23 cellular contexts compared by ENCODE assay signal in genomic region chr14:42229294-42229693, GRCh38.
"Had no signal": no experiment of that assay in that cellular context is flagged by ENCODE, and none has a peak within 500 bp of the region (broad histone marks: within the 10 kb centered on the region; RNA-seq: fewer than 3 reads in every experiment).

No MANE protein-coding gene starts in this region.

- H3K4me1 ChIP-seq: left ventricle myocardium inferior, parathyroid adenoma, psoas muscle, right atrium auricular region, stomach, testis, thyroid gland, transverse colon, uterus had no signal

- FAIRE-seq: islet of Langerhans had no signal

- ATAC-seq: naive thymus-derived CD8-positive, alpha-beta T cell; psoas muscle; sciatic nerve; stimulated activated naive B cell treated with anti-CD40 and anti-IgM and Interleukin-4, amounts not matched to agents 10 μg/mL and 1 μg/mL and 100 μg/mL, for 72 hours; stimulated activated naive CD8-positive, alpha-beta T cell treated with anti-CD3 and anti-CD28 coated beads, Interleukin-15, Interleukin-2, amounts not matched to agents 100 U/mL and 50 U/mL, for 24 hours had no signal

- H3K4me3 ChIP-seq: left ventricle myocardium inferior, psoas muscle, right atrium auricular region, skin epidermis, stomach, testis, thyroid gland, transverse colon, uterus had no signal

- H3K9ac ChIP-seq: parathyroid adenoma had no signal

- H3K27ac ChIP-seq: left ventricle myocardium inferior, neutrophil, parathyroid adenoma, psoas muscle, right atrium auricular region, skin epidermis, stomach, testis, thyroid gland, transverse colon, uterus had no signal

- H2AFZ ChIP-seq: parathyroid adenoma had no signal

- H3K27me3 ChIP-seq: neutrophil, right atrium auricular region, stomach, testis, thyroid gland, transverse colon, uterus had no signal

- H3K9me3 ChIP-seq: neutrophil, psoas muscle, right atrium auricular region, stomach, testis, thyroid gland, transverse colon, uterus had no signal

- H3K79me2 ChIP-seq: parathyroid adenoma had no signal

- DNase-seq: hypothalamus; immature natural killer cell; left ventricle myocardium inferior; occipital lobe; psoas muscle; stimulated activated CD4-positive, alpha-beta T cell treated with anti-CD3 and anti-CD28 coated beads, Interleukin-12 subunit alpha, Interleukin-12 subunit beta, amount 100 ng/mL, for 4 hours; stimulated activated CD4-positive, alpha-beta T cell treated with anti-CD3 and anti-CD28 coated beads, Interleukin-15, amount 100 ng/mL, for 24 hours; stimulated activated CD4-positive, alpha-beta T cell treated with anti-CD3 and anti-CD28 coated beads, Interleukin-2, amount 100 ng/mL, for 24 hours; stimulated activated CD4-positive, alpha-beta T cell treated with anti-CD3 and anti-CD28 coated beads, Interleukin-4, amount 100 ng/mL, for 1 hour; stimulated activated naive B cell treated with anti-CD40 and anti-IgM and Interleukin-4, amounts not matched to agents 10 μg/mL and 1 μg/mL and 100 μg/mL, for 72 hours; stimulated activated naive CD8-positive, alpha-beta T cell treated with anti-CD3 and anti-CD28 coated beads, Interleukin-15, Interleukin-2, amounts not matched to agents 100 U/mL and 50 U/mL, for 24 hours; stomach; testis; thyroid gland; transverse colon; uterus had no signal

- H3K36me3 ChIP-seq: left ventricle myocardium inferior, neutrophil, right atrium auricular region, stomach, thyroid gland, transverse colon, uterus had no signal
